In the genomic region with DNA sequence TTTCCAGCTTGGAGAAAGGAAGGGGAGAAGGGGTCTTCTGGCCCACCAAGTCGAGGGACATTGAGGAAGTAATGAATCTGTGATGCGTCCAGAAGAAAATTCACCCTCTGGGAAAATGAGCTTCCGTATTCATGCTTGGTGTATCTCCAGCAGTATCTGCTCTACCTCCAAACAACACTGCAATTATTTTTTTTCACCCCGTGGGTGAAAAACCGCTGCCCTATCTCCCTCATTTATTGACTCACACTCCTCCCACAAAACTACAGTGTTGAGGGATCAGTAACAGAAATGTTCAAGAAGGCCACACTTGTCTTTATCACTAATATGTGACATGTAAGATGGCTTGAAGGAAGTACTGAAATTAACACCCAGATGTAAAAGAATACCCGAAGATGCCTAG, we compare ENCODE assay signal across 18 cellular contexts. TPM values are rescaled to one million over a fixed set of nuclear protein-coding genes. Genes with fewer than 3 reads are reported as not detected.
A peak's percentile ranks its signal among the peaks of the same experiment; 100 is the strongest.
DNase-seq lines count a peak whose midpoint lies in the region; ATAC-seq and TF ChIP-seq lines count a peak whose summit lies in the region.
"Had no signal": no experiment of that assay in that cellular context is flagged by ENCODE, and none has a peak within 500 bp of the region (broad histone marks: within the 10 kb centered on the region; RNA-seq: fewer than 3 reads in every experiment).

No MANE protein-coding gene starts in this region.

- no peaks in the 10 kb centered on the region for H3K36me3 ChIP-seq in heart left ventricle
- H3K36me3 ChIP-seq in suprapubic skin, result no peaks in the 10 kb centered on the region
- H3K36me3 ChIP-seq: colonic mucosa had no signal

- TF ChIP-seq POLR2A in heart left ventricle (IDR thresholded peaks at IDR 0.05) (no peak), suprapubic skin (IDR thresholded peaks at IDR 0.05) (no peak)

- H3K4me1 ChIP-seq in heart left ventricle, result peaks cover 0 to 17% (median under 1%) of the 10 kb centered on the region in 12 donors
- peaks cover 19% of the 10 kb centered on the region for H3K4me1 ChIP-seq in suprapubic skin
- H3K4me1 ChIP-seq: colonic mucosa had no signal

- H3K9me3 ChIP-seq in heart left ventricle (no peaks in the 10 kb centered on the region), suprapubic skin (no peaks in the 10 kb centered on the region)
- H3K9me3 ChIP-seq: colonic mucosa had no signal

- DNase-seq in heart left ventricle (no peak), left cardiac atrium (no peak), OCI-M1 (lab: John Stamatoyannopoulos, UW) (peak; percentile 51), coronary artery (ENCODE audit: low spot score) (no peak), suprapubic skin (ENCODE audit: low spot score in 2 of 2) (no peak), NCI-H82 (lab: John Stamatoyannopoulos, UW) (no peak)
- DNase-seq: activated B cell treated with CpG ODN at 0.5 μM for 24 hours; activated CD8-positive, alpha-beta T cell treated with anti-CD3 and anti-CD28 coated beads, Interleukin-2, amount 10 ng/mL, durations not matched to agents 7 days and 5 days; activated naive CD4-positive, alpha-beta T cell treated with anti-CD3 and anti-CD28 coated beads for 36 hours; activated T-cell treated with anti-CD3 and anti-CD28 coated beads, Interleukin-2, amount 50 U/mL, for 24 hours; anterior cingulate cortex; colonic mucosa; head of caudate nucleus; SIG-M5 had no signal

- H3K4me3 ChIP-seq in heart left ventricle, result peak overlapping the region in 9 of 12 donors; percentile 22 to 54 (median 38)
- peak overlapping the region; percentile 69 for H3K4me3 ChIP-seq in coronary artery
- peak overlapping the region; percentile 3 for H3K4me3 ChIP-seq in suprapubic skin
- H3K4me3 ChIP-seq: colonic mucosa had no signal

- H3K27me3 ChIP-seq in heart left ventricle, result peaks cover 18 to 100% (median 81%) of the 10 kb centered on the region in 9 donors
- peaks cover 100% of the 10 kb centered on the region for H3K27me3 ChIP-seq in suprapubic skin

- WGBS in heart left ventricle, 4 donors, result 8 to 14% (median 12%) methylated on average over 6 of the region's 6 CpGs
- WGBS in suprapubic skin, result 41% methylated on average over 6 of the region's 6 CpGs

- intact Hi-C loops in heart left ventricle (cut with DNase I) (loop anchor here in 2 of 10 donors (5.0 to 10.0 kb wide), 3 partner anchors 124 to 344 kb away; no protein-coding TSS in a partner anchor), left cardiac atrium (cut with DNase I) (no loop called here)

- H3K27ac ChIP-seq in heart left ventricle, result peak overlapping the region in 7 of 12 donors; percentile 32 to 71 (median 59)
- peak overlapping the region; percentile 83 to 91 for H3K27ac ChIP-seq in coronary artery
- no peak overlapping the region for H3K27ac ChIP-seq in suprapubic skin
- H3K27ac ChIP-seq: C4-2B, colonic mucosa had no signal

- no peak for TF ChIP-seq CTCF in heart left ventricle (IDR thresholded peaks at IDR 0.05)
- no peak for TF ChIP-seq CTCF in coronary artery (IDR thresholded peaks at IDR 0.05)
- no peak for TF ChIP-seq CTCF in suprapubic skin (IDR thresholded peaks at IDR 0.05)

- no peak for TF ChIP-seq EP300 in suprapubic skin (IDR thresholded peaks at IDR 0.05)

- ATAC-seq in heart left ventricle (no peak), left cardiac atrium (no peak), HG03097 (IDR thresholded peaks at IDR 0.05; ENCODE audit: low FRiP score, unreplicated experiment) (no peak), GM19397 (IDR thresholded peaks at IDR 0.05; ENCODE audit: unreplicated experiment) (no peak)
- ATAC-seq: activated CD8-positive, alpha-beta T cell treated with anti-CD3 and anti-CD28 coated beads, Interleukin-2, amount 10 ng/mL, durations not matched to agents 7 days and 5 days had no signal

RNA-seq across cellular contexts. Expression of gene TBX18, which starts 4.8 kb away (rescaled TPM):
- total RNA-seq in heart left ventricle (10 to 100 TPM in 1 of 9 donors, 1 to 10 TPM in 8; 1.3 to 14.9 (median 3.8) TPM), left cardiac atrium (10 to 100 TPM; 10.1 to 19.4 TPM), suprapubic skin (1 to 10 TPM in 3 of 4 donors, under 1 TPM in 1; 0.62 to 4.2 (median 2.7) TPM)
- 1 to 10 TPM; 1.7 to 2.1 TPM for polyA plus RNA-seq in heart left ventricle
- total RNA-seq: activated B cell treated with CpG ODN at 0.5 μM for 24 hours; activated CD8-positive, alpha-beta T cell treated with anti-CD3 and anti-CD28 coated beads, Interleukin-2, amount 10 ng/mL, durations not matched to agents 7 days and 5 days; activated naive CD4-positive, alpha-beta T cell treated with anti-CD3 and anti-CD28 coated beads for 36 hours; T-helper 2 cell treated with Interferon-gamma antibody and Interleukin-4, amounts not matched to agents 100 ng/mL and 5 ng/mL, for 36 hours had no signal

Comparison
In these comparisons a context has a peak if more than half of its experiments do, and no peak if none do; other contexts are left out.
1. H3K4me3 ChIP-seq: peak in every context shown above with its lines; median percentile 69 in coronary artery; 38 in heart left ventricle; 3 in suprapubic skin.